In genomic region chr13:46544811-46545210, GRCh38 we compare ENCODE assay signal across 27 cellular contexts.
"Had no signal": no experiment of that assay in that cellular context is flagged by ENCODE, and none has a peak within 500 bp of the region (broad histone marks: within the 10 kb centered on the region; RNA-seq: fewer than 3 reads in every experiment).

No MANE protein-coding gene starts in this region.

- H3K36me3 ChIP-seq: brain microvascular endothelial cell, left lung, lower lobe of right lung, pancreas, sigmoid colon, stomach, thyroid gland, upper lobe of right lung had no signal

- DNase-seq: activated CD4-positive, alpha-beta memory T cell treated with anti-CD3 and anti-CD28 coated beads for 36 hours; activated CD4-positive, alpha-beta T cell treated with anti-CD3 and anti-CD28 coated beads, Interleukin-2, amount 10 ng/mL, durations not matched to agents 24 days and 14 days; activated CD4-positive, CD25-positive, alpha-beta regulatory T cell treated with anti-CD3 and anti-CD28 coated beads, Interleukin-2, amount 50 U/mL, for 72 hours; activated CD8-positive, alpha-beta memory T cell treated with anti-CD3 and anti-CD28 coated beads, Interleukin-2, amount 50 U/mL, for 4 hours; activated gamma-delta T cell; activated naive CD4-positive, alpha-beta T cell treated with anti-CD3 and anti-CD28 coated beads, Interleukin-2, amount 10 ng/mL, durations not matched to agents 7 days and 5 days; activated naive CD8-positive, alpha-beta T cell treated with anti-CD3 and anti-CD28 coated beads, Interleukin-2, amount 10 ng/mL, durations not matched to agents 7 days and 5 days; activated T-cell treated with anti-CD3 and anti-CD28 coated beads, Interleukin-2, amount 50 U/mL, for 1 hour; brain microvascular endothelial cell; endodermal cell; foreskin fibroblast; left lung; lower lobe of right lung; mesenchymal stem cell; naive thymus-derived CD8-positive, alpha-beta T cell; nucleus accumbens; pancreas; psoas muscle; sigmoid colon; small intestine; stimulated activated CD4-positive, alpha-beta T cell treated with anti-CD3 and anti-CD28 coated beads, Interleukin-4, amount 100 ng/mL, for 4 hours; stimulated activated CD8-positive, alpha-beta memory T cell treated with anti-CD3 and anti-CD28 coated beads, Interleukin-4, amount 100 ng/mL, for 48 hours; stomach; thyroid gland; upper lobe of right lung had no signal

- H3K9me3 ChIP-seq: left lung, lower lobe of right lung, pancreas, psoas muscle, sigmoid colon, stomach, thyroid gland, upper lobe of right lung had no signal

- FAIRE-seq: astrocyte, pancreas, small intestine had no signal

- H3K27ac ChIP-seq: brain microvascular endothelial cell, left lung, lower lobe of right lung, pancreas, psoas muscle, sigmoid colon, stomach, thyroid gland, upper lobe of right lung had no signal

- H3K4me1 ChIP-seq: left lung, lower lobe of right lung, pancreas, psoas muscle, sigmoid colon, stomach, thyroid gland, upper lobe of right lung had no signal

- H3K4me3 ChIP-seq: left lung, lower lobe of right lung, pancreas, psoas muscle, sigmoid colon, stomach, thyroid gland, upper lobe of right lung had no signal

- ATAC-seq: esophagus mucosa; left lung; lower lobe of right lung; naive thymus-derived CD8-positive, alpha-beta T cell; pancreas; psoas muscle; upper lobe of right lung had no signal
